12 cellular contexts compared by ENCODE assay signal in genomic region chr1:8379513-8380186, GRCh38.
DNase-seq lines count a peak whose midpoint lies in the region; ATAC-seq, FAIRE-seq and TF ChIP-seq lines count a peak whose summit lies in the region.
"Had no signal": no experiment of that assay in that cellular context is flagged by ENCODE, and none has a peak within 500 bp of the region (broad histone marks: within the 10 kb centered on the region; RNA-seq: fewer than 3 reads in every experiment).

No MANE protein-coding gene starts in this region.

- POLR2A ChIA-PET in CD8-positive, alpha-beta T cell (lab: Charles Lee), result no interaction called here
- POLR2A ChIA-PET in HepG2 (lab: Yijun Ruan, JAX), result no interaction called here

- H3K9me3 ChIP-seq in CD8-positive, alpha-beta T cell (ENCODE audit: low read length), result no peaks in the 10 kb centered on the region
- no peaks in the 10 kb centered on the region for H3K9me3 ChIP-seq in T-helper 17 cell (ENCODE audit: control insufficient read depth, low read length, poor library complexity, severe bottlenecking)
- no peaks in the 10 kb centered on the region for H3K9me3 ChIP-seq in HepG2 (ENCODE audit: low read length)
- H3K9me3 ChIP-seq in skeletal muscle satellite cell (replicated peaks; ENCODE audit: low read length), result no peaks in the 10 kb centered on the region

- no peak overlapping the region for H3K4me3 Mint-ChIP-seq in CD8-positive, alpha-beta T cell
- H3K4me3 Mint-ChIP-seq in T-helper 17 cell, result no peak overlapping the region
- H3K4me3 Mint-ChIP-seq: activated CD4-positive, alpha-beta T cell treated with anti-CD3 and anti-CD28 coated beads, Interleukin-2, amount 10 ng/mL, durations not matched to agents 24 days and 14 days; activated T-helper 1 cell treated with anti-CD3 and anti-CD28 coated beads, Interleukin-12 subunit alpha, Interleukin-12 subunit beta, Interleukin-2, Interleukin-4 antibody, amounts not matched to agents 30 ng/mL and 10 ng/mL and 1 ng/mL, durations not matched to agents 14 hours and 24 hours and 36 hours; natural killer cell treated with Interleukin-12 subunit alpha and Interleukin-12 subunit beta and Interleukin-15 and Interleukin-18, amount 100 ng/mL, for 72 hours had no signal

- TF ChIP-seq EP300 in HepG2 (IDR thresholded peaks at IDR 0.05; ENCODE audit: low read depth in 2 of 2, low read length in 2 of 2) (no peak), HepG2 (CRISPR knock-in tag; IDR thresholded peaks at IDR 0.05; ENCODE audit: borderline replicate concordance) (no peak)

- TF ChIP-seq CTCF in CD8-positive, alpha-beta T cell (IDR thresholded peaks at IDR 0.05), result no peak
- TF ChIP-seq CTCF in HepG2 (CRISPR knock-in tag; IDR thresholded peaks at IDR 0.05), result no peak

- H3K9ac ChIP-seq in HepG2 (ENCODE audit: insufficient read depth, low read depth, low read length), result no peak overlapping the region
- peak overlapping the region; percentile 4 for H3K9ac ChIP-seq in skeletal muscle satellite cell (ENCODE audit: low read depth, low read length)

- CTCF ChIA-PET in CD8-positive, alpha-beta T cell (lab: Charles Lee), result interaction anchor here (0.9 kb wide), 1 partner anchor 9 kb away, joined by 3 read pairs; no protein-coding TSS in a partner anchor
- CTCF ChIA-PET in HepG2 (lab: Yijun Ruan, JAX; ENCODE audit: low intra/inter-chr PET ratio, low total read pairs), result no interaction called here

- peak overlapping the region; percentile 27 for H3K27ac Mint-ChIP-seq in CD8-positive, alpha-beta T cell
- peak overlapping the region; percentile 89 for H3K27ac Mint-ChIP-seq in T-helper 17 cell
- H3K27ac Mint-ChIP-seq: activated T-helper 1 cell treated with anti-CD3 and anti-CD28 coated beads, Interleukin-12 subunit alpha, Interleukin-12 subunit beta, Interleukin-2, Interleukin-4 antibody, amounts not matched to agents 30 ng/mL and 10 ng/mL and 1 ng/mL, durations not matched to agents 14 hours and 24 hours and 36 hours; natural killer cell treated with Interleukin-12 subunit alpha and Interleukin-12 subunit beta and Interleukin-15 and Interleukin-18, amount 100 ng/mL, for 72 hours had no signal

- no peak for FAIRE-seq in HepG2 (lab: Jason Lieb, UNC)

- no peaks in the 10 kb centered on the region for H3K9me3 Mint-ChIP-seq in CD8-positive, alpha-beta T cell
- H3K9me3 Mint-ChIP-seq: activated CD4-positive, alpha-beta T cell treated with anti-CD3 and anti-CD28 coated beads, Interleukin-2, amount 10 ng/mL, durations not matched to agents 24 days and 14 days; activated T-helper 1 cell treated with anti-CD3 and anti-CD28 coated beads, Interleukin-12 subunit alpha, Interleukin-12 subunit beta, Interleukin-2, Interleukin-4 antibody, amounts not matched to agents 30 ng/mL and 10 ng/mL and 1 ng/mL, durations not matched to agents 14 hours and 24 hours and 36 hours; natural killer cell treated with Interleukin-12 subunit alpha and Interleukin-12 subunit beta and Interleukin-15 and Interleukin-18, amount 100 ng/mL, for 72 hours had no signal

- no peak overlapping the region for H3K27ac ChIP-seq in CD8-positive, alpha-beta T cell (ENCODE audit: low read depth, low read length)
- no peak overlapping the region for H3K27ac ChIP-seq in HepG2 (ENCODE audit: extremely low read length, insufficient read depth, low read length)

- peaks cover 43% of the 10 kb centered on the region for H3K4me1 ChIP-seq in CD8-positive, alpha-beta T cell (ENCODE audit: insufficient read depth, low read length)
- H3K4me1 ChIP-seq in HepG2 (ENCODE audit: insufficient read depth, low read length), result peaks cover 18% of the 10 kb centered on the region
- H3K4me1 ChIP-seq in skeletal muscle satellite cell (ENCODE audit: control insufficient read depth, insufficient read depth, low read length), result peaks cover 47% of the 10 kb centered on the region

- no peak overlapping the region for H2AFZ ChIP-seq in HepG2 (ENCODE audit: low read length)

- no peaks in the 10 kb centered on the region for H3K27me3 Mint-ChIP-seq in CD8-positive, alpha-beta T cell (ENCODE audit: low read depth)
- H3K27me3 Mint-ChIP-seq in T-helper 17 cell, result no peaks in the 10 kb centered on the region
- H3K27me3 Mint-ChIP-seq: activated CD4-positive, alpha-beta T cell treated with anti-CD3 and anti-CD28 coated beads, Interleukin-2, amount 10 ng/mL, durations not matched to agents 24 days and 14 days; natural killer cell treated with Interleukin-12 subunit alpha and Interleukin-12 subunit beta and Interleukin-15 and Interleukin-18, amount 100 ng/mL, for 72 hours had no signal

- no peak for TF ChIP-seq RAD21 in HepG2 (CRISPR knock-in tag; IDR thresholded peaks at IDR 0.05)

- no peak for TF ChIP-seq POLR2A in HepG2 (IDR thresholded peaks at IDR 0.05; ENCODE audit: insufficient read depth in 1 of 2, low read depth in 2 of 2, low read length in 2 of 2)
- TF ChIP-seq POLR2A in erythroblast (IDR thresholded peaks at IDR 0.05; ENCODE audit: low read length), result no peak

- peaks cover 56% of the 10 kb centered on the region for H3K79me2 ChIP-seq in HepG2 (ENCODE audit: insufficient read depth, low read length)

- H4K20me1 ChIP-seq in HepG2 (ENCODE audit: insufficient read depth, low read length), result peaks cover 69% of the 10 kb centered on the region

- 94% methylated on average over 5 of the region's 14 CpGs for WGBS in HepG2 (ENCODE audit: low lambda C conversion rate)

- BruUV-seq in HepG2 (replicated peaks; lab: Mats Ljungman, UMichigan), result no TSS peak

- no peak overlapping the region for H3K4me3 ChIP-seq in CD8-positive, alpha-beta T cell (ENCODE audit: low read depth, low read length)
- H3K4me3 ChIP-seq in HepG2 (replicated peaks in 1 of 3; ENCODE audit: insufficient read depth in 1 of 3, low read depth in 2 of 3, low read length in 3 of 3) (no peak overlapping the region), skeletal muscle satellite cell (ENCODE audit: low read length) (no peak overlapping the region)

- H3K36me3 ChIP-seq in CD8-positive, alpha-beta T cell (ENCODE audit: insufficient read depth, low read length), result no peaks in the 10 kb centered on the region
- H3K36me3 ChIP-seq in HepG2 (replicated peaks in 1 of 2; ENCODE audit: control insufficient read depth in 1 of 2, insufficient read depth in 2 of 2, low read length in 2 of 2) (peaks cover 18 to 45% of the 10 kb centered on the region in 2 experiments; a peak in 4 of 5 replicates), skeletal muscle satellite cell (ENCODE audit: insufficient read depth, low read length) (peaks cover 38% of the 10 kb centered on the region)

- H3K27me3 ChIP-seq in CD8-positive, alpha-beta T cell (ENCODE audit: insufficient read depth, low read length), result no peaks in the 10 kb centered on the region
- H3K27me3 ChIP-seq in HepG2 (ENCODE audit: control insufficient read depth in 1 of 2, insufficient read depth in 2 of 2, low read length in 2 of 2) (no peaks in the 10 kb centered on the region), skeletal muscle satellite cell (ENCODE audit: control insufficient read depth, insufficient read depth, low read length) (no peaks in the 10 kb centered on the region)

- peaks cover 35% of the 10 kb centered on the region for H3K36me3 Mint-ChIP-seq in CD8-positive, alpha-beta T cell
- peaks cover 3% of the 10 kb centered on the region for H3K36me3 Mint-ChIP-seq in T-helper 17 cell (ENCODE audit: low read depth)
- H3K36me3 Mint-ChIP-seq: natural killer cell treated with Interleukin-12 subunit alpha and Interleukin-12 subunit beta and Interleukin-15 and Interleukin-18, amount 100 ng/mL, for 72 hours had no signal

- in situ Hi-C loops in HepG2 (cut with HindIII; ENCODE audit: extremely low pct_ligation_motif_present, low pct_unique_long_range_greater_than_20kb), result no loop called here

- H3K4me2 ChIP-seq in HepG2 (ENCODE audit: low read depth, low read length) (no peak overlapping the region), skeletal muscle satellite cell (ENCODE audit: low read length) (no peak overlapping the region)

- DNase-seq in CD8-positive, alpha-beta T cell, result no peak
- DNase-seq in T-helper 17 cell, result no peak
- DNase-seq in HepG2 (ENCODE audit: low spot score), result no peak
- no peak for DNase-seq in erythroblast (lab: John Stamatoyannopoulos, UW)
- no peak for DNase-seq in HuH-7.5 (ENCODE audit: low spot score)
- no peak for DNase-seq in islet precursor cell
- no peak for DNase-seq in mucosa of gallbladder (ENCODE audit: low spot score)
- DNase-seq: activated CD4-positive, alpha-beta T cell treated with anti-CD3 and anti-CD28 coated beads, Interleukin-2, amount 10 ng/mL, durations not matched to agents 24 days and 14 days; GDM1 had no signal

- H3K4me1 Mint-ChIP-seq in CD8-positive, alpha-beta T cell (ENCODE audit: low read depth), result peaks cover 80% of the 10 kb centered on the region
- H3K4me1 Mint-ChIP-seq in T-helper 17 cell, result peaks cover 57% of the 10 kb centered on the region

- intact Hi-C loops in CD8-positive, alpha-beta T cell (cut with DNase I, micrococcal nuclease), result loop anchor here (5.0 to 10.0 kb wide), 2 partner anchors 43 to 345 kb away; no protein-coding TSS in a partner anchor
- intact Hi-C loops in HepG2 (cut with micrococcal nuclease; ENCODE audit: unreplicated experiment), result loop anchor here (5.0 to 10.0 kb wide), 2 partner anchors 43 to 325 kb away; no protein-coding TSS in a partner anchor

- no peak for ATAC-seq in CD8-positive, alpha-beta T cell
- no peak for ATAC-seq in T-helper 17 cell
- ATAC-seq in HepG2, result peak; percentile 34; the same call in 1 of the 3 replicates

TF ChIP-seq in HepG2, 621 proteins besides CTCF, POLR2A, EP300 and RAD21:
- TF ChIP-seq ZBTB33 (CRISPR knock-in tag; IDR thresholded peaks at IDR 0.05) (peak; percentile 61; the same call in 1 of the 2 replicates), ZNF761 (CRISPR knock-in tag; conservative IDR thresholded peaks at IDR 0.05) (no peak)
